8 cellular contexts compared by ENCODE assay signal in the genomic region with DNA sequence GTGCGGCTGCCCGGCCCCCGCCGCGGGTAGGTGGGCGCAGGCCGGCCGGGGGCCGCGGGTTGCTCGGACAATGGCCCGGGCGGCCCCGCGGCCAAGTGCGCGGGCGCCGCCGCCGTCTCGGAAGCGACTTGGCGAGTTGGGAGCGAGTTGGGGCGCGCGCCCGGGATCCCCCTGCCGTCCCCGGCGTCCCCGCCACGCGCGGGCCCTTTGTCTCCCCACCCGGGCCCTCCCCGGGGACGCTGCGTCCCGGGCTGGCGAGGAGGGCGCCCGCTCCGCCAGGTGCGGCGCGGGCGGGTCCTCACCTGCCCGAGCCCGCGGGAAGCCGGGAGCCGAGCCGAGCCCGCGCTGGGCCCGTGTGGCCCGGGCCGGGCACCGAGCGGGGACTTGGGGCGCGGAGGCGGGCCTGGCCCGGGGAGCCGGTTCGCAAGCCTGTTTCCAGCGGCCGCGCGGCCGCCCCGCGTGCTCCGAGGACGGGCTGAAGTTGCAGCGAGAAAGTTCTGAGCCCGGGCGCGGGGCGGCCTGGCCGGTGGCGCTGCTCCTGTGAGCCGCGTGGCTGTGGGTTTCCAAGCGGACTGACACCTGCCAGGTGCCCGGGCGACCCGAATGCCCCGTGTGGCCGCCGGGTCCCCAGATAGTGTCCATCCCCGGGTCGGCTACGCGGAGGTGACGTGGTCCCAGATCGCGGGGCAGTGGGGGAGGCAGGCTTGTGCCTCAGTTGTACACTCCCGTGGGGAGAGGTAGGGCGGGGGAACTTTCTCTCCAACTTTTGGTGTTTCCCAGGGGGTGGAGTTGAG. TPM values are rescaled to one million over a fixed set of nuclear protein-coding genes. Genes with fewer than 3 reads are reported as not detected.
A peak's percentile ranks its signal among the peaks of the same experiment; 100 is the strongest.
DNase-seq lines count a peak whose midpoint lies in the region; ATAC-seq and TF ChIP-seq lines count a peak whose summit lies in the region.

No MANE protein-coding gene starts in this region.

- CTCF ChIA-PET in activated naive CD4-positive, alpha-beta T cell treated with anti-CD3 and anti-CD28 coated beads, Interleukin-2, amount 10 ng/mL, durations not matched to agents 7 days and 5 days (lab: Charles Lee) = no interaction called here

- peak overlapping the region; percentile 84 to 98 (median 94) for H3K9ac ChIP-seq in BLaER1 treated with 17β-estradiol and CSF1 and Interleukin-3, amounts not matched to agents 10 nM and 100 nM

- no peak for TF ChIP-seq CTCF in HFF-Myc (IDR thresholded peaks at IDR 0.05; ENCODE audit: low read depth, low read length, missing control alignments)
- TF ChIP-seq CTCF in right atrium auricular region (IDR thresholded peaks at IDR 0.05) = no peak

- peak overlapping the region; percentile 82 for H3K27ac Mint-ChIP-seq in activated naive CD4-positive, alpha-beta T cell treated with anti-CD3 and anti-CD28 coated beads, Interleukin-2, amount 10 ng/mL, durations not matched to agents 7 days and 5 days

- peak overlapping the region; percentile 79 to 97 (median 92) for H3K4me3 ChIP-seq in BLaER1 treated with 17β-estradiol and CSF1 and Interleukin-3, amounts not matched to agents 10 nM and 100 nM
- H3K4me3 ChIP-seq in HFF-Myc (replicated peaks; ENCODE audit: low read depth, low read length) (peak overlapping the region; percentile 63), right atrium auricular region (peak overlapping the region; percentile 69), skin epidermis (peak overlapping the region; percentile 33 to 69 (median 53))

- peak overlapping the region; percentile 91 to 99 (median 99) for H3K4me2 ChIP-seq in BLaER1 treated with 17β-estradiol and CSF1 and Interleukin-3, amounts not matched to agents 10 nM and 100 nM

- peak overlapping the region; percentile 62 to 94 (median 92); a peak in 21 of 22 replicates for H3K27ac ChIP-seq in BLaER1 treated with 17β-estradiol and CSF1 and Interleukin-3, amounts not matched to agents 10 nM and 100 nM
- H3K27ac ChIP-seq in right atrium auricular region (peak overlapping the region; percentile 80 to 87), skin epidermis (peak overlapping the region in 18 of 21 experiments; percentile 0 to 87 (median 72))

- peaks cover 0 to 14% (median 0%) of the 10 kb centered on the region in 11 experiments; a peak in 6 of 22 replicates for H3K36me3 ChIP-seq in BLaER1 treated with 17β-estradiol and CSF1 and Interleukin-3, amounts not matched to agents 10 nM and 100 nM
- no peaks in the 10 kb centered on the region for H3K36me3 ChIP-seq in right atrium auricular region

- H3K36me3 Mint-ChIP-seq in activated naive CD4-positive, alpha-beta T cell treated with anti-CD3 and anti-CD28 coated beads, Interleukin-2, amount 10 ng/mL, durations not matched to agents 7 days and 5 days = peaks cover 3% of the 10 kb centered on the region

- H3K27me3 ChIP-seq in BLaER1 treated with 17β-estradiol and CSF1 and Interleukin-3, amounts not matched to agents 10 nM and 100 nM = peaks cover 0 to 9% (median 0%) of the 10 kb centered on the region in 11 experiments; a peak in 4 of 22 replicates
- H3K27me3 ChIP-seq in right atrium auricular region = no peaks in the 10 kb centered on the region

- no peak for DNase-seq in HFF-Myc (ENCODE audit: extremely low read depth, low read depth)
- DNase-seq in activated naive CD4-positive, alpha-beta T cell treated with anti-CD3 and anti-CD28 coated beads, Interleukin-2, amount 10 ng/mL, durations not matched to agents 7 days and 5 days = peak; percentile 43
- DNase-seq in right atrium auricular region (ENCODE audit: low spot score) = no peak
- DNase-seq in KBM-7 = no peak
- DNase-seq in cortex of kidney (lab: John Stamatoyannopoulos, UW) = no peak

- H4K20me1 ChIP-seq in BLaER1 treated with 17β-estradiol and CSF1 and Interleukin-3, amounts not matched to agents 10 nM and 100 nM = peaks cover 0 to 44% (median 32%) of the 10 kb centered on the region in 11 experiments; a peak in 16 of 22 replicates

- H3K27me3 Mint-ChIP-seq in activated naive CD4-positive, alpha-beta T cell treated with anti-CD3 and anti-CD28 coated beads, Interleukin-2, amount 10 ng/mL, durations not matched to agents 7 days and 5 days = peaks cover 38% of the 10 kb centered on the region

- H3K9me3 Mint-ChIP-seq in activated naive CD4-positive, alpha-beta T cell treated with anti-CD3 and anti-CD28 coated beads, Interleukin-2, amount 10 ng/mL, durations not matched to agents 7 days and 5 days = no peaks in the 10 kb centered on the region

- in situ Hi-C loops in KBM-7 (cut with MboI; ENCODE audit: low pct_unique_long_range_greater_than_20kb, low sequenced_read_pairs) = no loop called here

- H3K4me3 Mint-ChIP-seq in activated naive CD4-positive, alpha-beta T cell treated with anti-CD3 and anti-CD28 coated beads, Interleukin-2, amount 10 ng/mL, durations not matched to agents 7 days and 5 days = peak overlapping the region; percentile 91

- H3K9me3 ChIP-seq in BLaER1 treated with 17β-estradiol and CSF1 and Interleukin-3, amounts not matched to agents 10 nM and 100 nM (replicated peaks in 1 of 11) = no peaks in the 10 kb centered on the region
- H3K9me3 ChIP-seq in right atrium auricular region = no peaks in the 10 kb centered on the region

- H3K4me1 Mint-ChIP-seq in activated naive CD4-positive, alpha-beta T cell treated with anti-CD3 and anti-CD28 coated beads, Interleukin-2, amount 10 ng/mL, durations not matched to agents 7 days and 5 days = peaks cover 55% of the 10 kb centered on the region

- peaks cover 39 to 86% (median 81%) of the 10 kb centered on the region in 10 experiments for H3K4me1 ChIP-seq in BLaER1 treated with 17β-estradiol and CSF1 and Interleukin-3, amounts not matched to agents 10 nM and 100 nM
- peaks cover 0 to 49% of the 10 kb centered on the region in 2 donors for H3K4me1 ChIP-seq in right atrium auricular region

- ATAC-seq in HG03469 (IDR thresholded peaks at IDR 0.05; ENCODE audit: unreplicated experiment) = no peak

RNA-seq across cellular contexts. Expression of a gene that starts 0.6 kb away (rescaled TPM):
- total RNA-seq in right atrium auricular region = 10 to 100 TPM; 34.6 to 60.9 TPM

RNA-seq across cellular contexts. Expression of a gene that starts 41.2 kb away (rescaled TPM):
- 10 to 100 TPM; 20.4 to 21.3 TPM for total RNA-seq in right atrium auricular region
